In the genomic region with DNA sequence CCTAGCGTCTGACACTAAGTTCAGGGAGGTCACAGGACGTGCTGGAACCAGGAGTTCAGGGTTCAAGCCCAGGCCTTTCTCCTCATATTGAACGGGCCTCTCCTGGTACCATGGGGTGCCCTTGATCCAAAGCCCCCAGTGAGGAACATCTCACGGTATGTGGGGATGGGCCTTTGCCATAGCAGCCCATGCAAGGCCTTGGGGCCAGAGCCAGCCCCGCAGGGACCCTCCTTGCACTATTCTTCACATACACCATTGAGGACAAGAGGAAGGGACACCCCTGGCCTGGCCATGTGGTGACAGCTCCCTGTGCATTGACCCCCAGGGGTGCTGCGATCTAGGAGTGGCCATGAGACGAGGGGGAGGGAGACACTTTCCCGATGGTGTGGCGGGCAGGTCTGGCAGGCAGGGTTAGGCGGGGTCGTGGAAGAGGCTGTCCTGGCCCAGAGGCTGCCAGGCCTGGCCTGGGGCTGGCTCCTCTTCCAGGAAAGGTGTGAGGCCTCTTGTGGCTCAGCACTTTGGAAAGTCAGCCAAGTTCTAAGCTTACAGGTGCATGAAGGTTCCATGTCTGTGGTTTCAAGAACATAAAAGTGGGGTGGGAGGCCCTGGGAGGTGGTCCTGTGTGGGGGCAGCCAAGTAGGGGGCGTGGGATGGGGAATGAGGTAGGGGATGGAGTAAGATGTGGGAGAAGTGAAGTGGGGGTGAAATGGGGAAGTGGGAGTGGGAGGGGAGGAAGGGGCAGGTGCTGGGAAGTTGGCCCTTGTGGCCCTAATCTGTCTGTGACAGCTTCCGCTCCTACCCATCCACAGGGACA, we compare ENCODE assay signal across 16 cellular contexts.
DNase-seq lines count a peak whose midpoint lies in the region; ATAC-seq, FAIRE-seq and TF ChIP-seq lines count a peak whose summit lies in the region.
"Had no signal": no experiment of that assay in that cellular context is flagged by ENCODE, and none has a peak within 500 bp of the region (broad histone marks: within the 10 kb centered on the region; RNA-seq: fewer than 3 reads in every experiment).

No MANE protein-coding gene starts in this region.

- intact Hi-C loops in GM12878 (cut with micrococcal nuclease; ENCODE audit: unreplicated experiment): no loop called here

- no peak overlapping the region for H3K27ac ChIP-seq in GM12878 (ENCODE audit: control insufficient read depth, insufficient read depth)
- H3K27ac ChIP-seq in neuronal stem cell (replicated peaks; ENCODE audit: low read length): no peak overlapping the region
- H3K27ac ChIP-seq: 22Rv1 had no signal

- peaks cover 8% of the 10 kb centered on the region for H3K4me1 ChIP-seq in GM12878 (ENCODE audit: control insufficient read depth, insufficient read depth, low read length)
- peaks cover 17% of the 10 kb centered on the region in 2 donors for H3K4me1 ChIP-seq in neuronal stem cell (ENCODE audit: control insufficient read depth in 2 of 2, insufficient read depth in 1 of 2, low read depth in 1 of 2, low read length in 2 of 2)
- H3K4me1 ChIP-seq: HAP-1 had no signal

- ATAC-seq in GM12878 (no peak), GM18520 (IDR thresholded peaks at IDR 0.05; ENCODE audit: unreplicated experiment) (no peak), HG03469 (IDR thresholded peaks at IDR 0.05; ENCODE audit: unreplicated experiment) (no peak), GM19023 (IDR thresholded peaks at IDR 0.05; ENCODE audit: unreplicated experiment) (no peak)

- SMC1A ChIA-PET in GM12878 (lab: Charles Lee; ENCODE audit: uncharacterized antibody, unreplicated experiment): no interaction called here

- H3K4me3 ChIP-seq in GM12878 (no peak overlapping the region), neuronal stem cell (ENCODE audit: low read length in 2 of 2) (no peak overlapping the region)
- H3K4me3 ChIP-seq: HAP-1 had no signal

- H3K4ac ChIP-seq in neuronal stem cell (ENCODE audit: low read length): no peak overlapping the region

- TF ChIP-seq CTCF in GM12878 (IDR thresholded peaks at IDR 0.05 in 2 of 3, conservative IDR thresholded peaks at IDR 0.05 in 1 of 3; ENCODE audit: control insufficient read depth in 2 of 3, extremely low read depth in 1 of 3, insufficient read depth in 1 of 3, low read depth in 3 of 3, low read length in 3 of 3): no peak

- H3K9ac ChIP-seq in GM12878 (ENCODE audit: control insufficient read depth, insufficient read depth, low read length) (no peak overlapping the region), neuronal stem cell (ENCODE audit: low read depth, low read length, poor library complexity) (no peak overlapping the region)

- BruUV-seq in GM12878 (replicated peaks; lab: Mats Ljungman, UMichigan): no TSS peak

- H3K14ac ChIP-seq in neuronal stem cell (ENCODE audit: low read length): no peak overlapping the region

- H2BK15ac ChIP-seq in neuronal stem cell (ENCODE audit: low read length): peak overlapping the region; percentile 30

- RAD21 ChIA-PET in GM12878 (lab: Charles Lee; ENCODE audit: unreplicated experiment): no interaction called here

- 22% methylated on average over 13 of the region's 13 CpGs for WGBS in GM12878 (ENCODE audit: insufficient coverage, insufficient replicate concordance, low lambda C conversion rate, missing lambda C conversion rate)
- no CpG with 5 or more reads among the region's 13 CpGs for WGBS in neuronal stem cell (ENCODE audit: extremely low coverage in 2 of 2, insufficient read length in 2 of 2, insufficient replicate concordance in 1 of 2), 2 donors

- CTCF ChIA-PET in GM12878 (lab: Yijun Ruan, JAX): no interaction called here

- H2AFZ ChIP-seq in GM12878 (ENCODE audit: control insufficient read depth, low read depth, low read length): no peak overlapping the region
- no peak overlapping the region for H2AFZ ChIP-seq in neuronal stem cell (ENCODE audit: low read length)

- H4K91ac ChIP-seq in neuronal stem cell (ENCODE audit: low read depth, low read length, poor library complexity): no peak overlapping the region

- no peak overlapping the region for H4K8ac ChIP-seq in neuronal stem cell (ENCODE audit: low read depth, low read length)

- no peaks in the 10 kb centered on the region; a peak in 1 of 4 replicates for H3K27me3 ChIP-seq in GM12878 (replicated peaks in 1 of 2; ENCODE audit: control insufficient read depth in 2 of 2, insufficient read depth in 2 of 2, low read length in 1 of 2)
- H3K27me3 ChIP-seq in neuronal stem cell (ENCODE audit: control insufficient read depth in 3 of 3, insufficient read depth in 3 of 3, low read depth in 1 of 3, low read length in 3 of 3): peaks cover 0 to 8% (median 4%) of the 10 kb centered on the region in 3 experiments

- peak overlapping the region; percentile 94 for H2AK5ac ChIP-seq in neuronal stem cell (ENCODE audit: low read depth, low read length)

- H2BK5ac ChIP-seq in neuronal stem cell (ENCODE audit: low read length): no peak overlapping the region

- no peak for TF ChIP-seq EP300 in GM12878 (IDR thresholded peaks at IDR 0.05; ENCODE audit: borderline replicate concordance in 1 of 2, control insufficient read depth in 1 of 2, low read depth in 2 of 2, low read length in 2 of 2)

- no peaks in the 10 kb centered on the region; the same call in 2 of the 3 replicates for H3K9me3 ChIP-seq in GM12878 (replicated peaks; ENCODE audit: control insufficient read depth, insufficient read depth, low read length)
- H3K9me3 ChIP-seq in neuronal stem cell (replicated peaks in 1 of 2; ENCODE audit: control insufficient read depth in 2 of 2, insufficient read depth in 1 of 2, low read depth in 1 of 2, low read length in 2 of 2): no peaks in the 10 kb centered on the region
- H3K9me3 ChIP-seq: HAP-1 had no signal

- H3K79me1 ChIP-seq in neuronal stem cell (ENCODE audit: low read depth, low read length): peaks cover 1% of the 10 kb centered on the region

- H3K18ac ChIP-seq in neuronal stem cell (ENCODE audit: low read length): peak overlapping the region; percentile 1

- POLR2A ChIA-PET in GM12878 (lab: Charles Lee): no interaction called here

- H3K23ac ChIP-seq in neuronal stem cell (ENCODE audit: low read depth, low read length, poor library complexity): no peak overlapping the region

- H2BK12ac ChIP-seq in neuronal stem cell (ENCODE audit: low read length): no peak overlapping the region

- FAIRE-seq in GM12891 (lab: Jason Lieb, UNC) (no peak), GM12878 (lab: Jason Lieb, UNC) (no peak)
- FAIRE-seq: D721Med had no signal

- TF ChIP-seq POLR2A in GM12891 (IDR thresholded peaks at IDR 0.05; ENCODE audit: low read depth, low read length): no peak
- no peak for TF ChIP-seq POLR2A in GM12878 (IDR thresholded peaks at IDR 0.05; ENCODE audit: low read depth, low read length)

- no peak overlapping the region for H3K4me2 ChIP-seq in GM12878 (ENCODE audit: control insufficient read depth, insufficient read depth)
- no peak overlapping the region for H3K4me2 ChIP-seq in neuronal stem cell (ENCODE audit: insufficient read depth, low read length, poor library complexity, severe bottlenecking)

- no peaks in the 10 kb centered on the region for H3K79me2 ChIP-seq in GM12878 (ENCODE audit: control insufficient read depth, insufficient read depth, low read length)

- H2BK120ac ChIP-seq in neuronal stem cell (ENCODE audit: low read depth, low read length): no peak overlapping the region

- in situ Hi-C loops in GM12878 (cut with MboI): no loop called here

- H4K20me1 ChIP-seq in GM12878 (ENCODE audit: control insufficient read depth, insufficient read depth): no peaks in the 10 kb centered on the region

- H3K36me3 ChIP-seq in GM12878 (ENCODE audit: control insufficient read depth in 2 of 2, insufficient read depth in 2 of 2, low read length in 1 of 2) (no peaks in the 10 kb centered on the region), neuronal stem cell (replicated peaks in 1 of 2; ENCODE audit: control insufficient read depth in 2 of 2, insufficient read depth in 2 of 2, low read length in 2 of 2) (no peaks in the 10 kb centered on the region)
- H3K36me3 ChIP-seq: HAP-1 had no signal

- DNase-seq in NCI-H2196 (lab: John Stamatoyannopoulos, UW; ENCODE audit: unreplicated experiment) (peak; percentile 17), NCI-H2196 treated with DMSO at 0.1 percent for 48 hours (lab: John Stamatoyannopoulos, UW; ENCODE audit: unreplicated experiment) (no peak), GM12891 (ENCODE audit: insufficient read length, low spot score) (no peak), GM12878 (ENCODE audit: low read depth, low spot score) (no peak), neuronal stem cell (ENCODE audit: low spot score) (no peak)
- DNase-seq: DMS79 treated with DMSO at 0.1 percent for 48 hours; GDM1; NCI-H1436 treated with DMSO at 0.1 percent for 48 hours; NCI-H2081 treated with DMSO at 0.1 percent for 48 hours; NK-92 treated with Interleukin-12 subunit alpha and Interleukin-12 subunit beta, amount 100 ng/mL, for 24 hours had no signal

- no peak for TF ChIP-seq RAD21 in GM12878 (IDR thresholded peaks at IDR 0.05; ENCODE audit: insufficient read depth, low read depth, low read length)

TF ChIP-seq in GM12891, 5 proteins besides CTCF, POLR2A, EP300 and RAD21:
- peak; percentile 63 for TF ChIP-seq SPI1 (IDR thresholded peaks at IDR 0.05; ENCODE audit: low read depth, low read length)
- no peak for TF ChIP-seq TAF1 (IDR thresholded peaks at IDR 0.05; ENCODE audit: low read depth, low read length)

TF ChIP-seq in GM12878, 131 proteins besides CTCF, POLR2A, EP300 and RAD21:
- TF ChIP-seq, protein P1, sequence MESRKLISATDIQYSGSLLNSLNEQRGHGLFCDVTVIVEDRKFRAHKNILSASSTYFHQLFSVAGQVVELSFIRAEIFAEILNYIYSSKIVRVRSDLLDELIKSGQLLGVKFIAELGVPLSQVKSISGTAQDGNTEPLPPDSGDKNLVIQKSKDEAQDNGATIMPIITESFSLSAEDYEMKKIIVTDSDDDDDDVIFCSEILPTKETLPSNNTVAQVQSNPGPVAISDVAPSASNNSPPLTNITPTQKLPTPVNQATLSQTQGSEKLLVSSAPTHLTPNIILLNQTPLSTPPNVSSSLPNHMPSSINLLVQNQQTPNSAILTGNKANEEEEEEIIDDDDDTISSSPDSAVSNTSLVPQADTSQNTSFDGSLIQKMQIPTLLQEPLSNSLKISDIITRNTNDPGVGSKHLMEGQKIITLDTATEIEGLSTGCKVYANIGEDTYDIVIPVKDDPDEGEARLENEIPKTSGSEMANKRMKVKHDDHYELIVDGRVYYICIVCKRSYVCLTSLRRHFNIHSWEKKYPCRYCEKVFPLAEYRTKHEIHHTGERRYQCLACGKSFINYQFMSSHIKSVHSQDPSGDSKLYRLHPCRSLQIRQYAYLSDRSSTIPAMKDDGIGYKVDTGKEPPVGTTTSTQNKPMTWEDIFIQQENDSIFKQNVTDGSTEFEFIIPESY (IDR thresholded peaks at IDR 0.05): no peak
- TF ChIP-seq SPI1 (IDR thresholded peaks at IDR 0.05; ENCODE audit: borderline replicate concordance, insufficient read depth, low read depth, low read length): peak; percentile 55; the same call in 1 of the 2 replicates
TF ChIP-seq in GM12878: peak in this region for 1.
